Comparison of ENCODE assay signal across 28 cellular contexts in genomic region chr15:95252404-95252803, GRCh38.
DNase-seq lines count a peak whose midpoint lies in the region; FAIRE-seq and TF ChIP-seq lines count a peak whose summit lies in the region.
"Had no signal": no experiment of that assay in that cellular context is flagged by ENCODE, and none has a peak within 500 bp of the region (broad histone marks: within the 10 kb centered on the region; RNA-seq: fewer than 3 reads in every experiment).

No MANE protein-coding gene starts in this region.

- in situ Hi-C loops in mammary epithelial cell (cut with MboI; ENCODE audit: low sequenced_read_pairs in 2 of 2): loop anchor here (10.0 to 25.0 kb wide), 3 partner anchors 228 to 1985 kb away; no protein-coding TSS in a partner anchor

- H3K4me1 ChIP-seq in mammary epithelial cell (ENCODE audit: insufficient read depth, low read length): peaks cover 16% of the 10 kb centered on the region
- H3K4me1 ChIP-seq: Peyer's patch had no signal

- no peak overlapping the region for H3K4me3 Mint-ChIP-seq in MCF 10A (ENCODE audit: unreplicated experiment)
- H3K4me3 Mint-ChIP-seq: natural killer cell treated with Interleukin-12 subunit alpha and Interleukin-12 subunit beta and Interleukin-15 and Interleukin-18, amount 100 ng/mL, for 72 hours had no signal

- no peaks in the 10 kb centered on the region for H3K79me2 ChIP-seq in mammary epithelial cell (ENCODE audit: insufficient read depth, low read length)

- H2AFZ ChIP-seq in mammary epithelial cell (ENCODE audit: low read depth, low read length): peak overlapping the region; percentile 70

- peak; percentile 40 for FAIRE-seq in bronchial epithelial cell (lab: Jason Lieb, UNC)
- FAIRE-seq: GM19239, H1 had no signal

- WGBS in mammary epithelial cell (ENCODE audit: low coverage, missing lambda C conversion rate): 4% methylated on average over 1 of the region's 1 CpG

- no peaks in the 10 kb centered on the region for H3K36me3 Mint-ChIP-seq in MCF 10A (ENCODE audit: insufficient read depth, unreplicated experiment)
- H3K36me3 Mint-ChIP-seq: natural killer cell treated with Interleukin-12 subunit alpha and Interleukin-12 subunit beta and Interleukin-15 and Interleukin-18, amount 100 ng/mL, for 72 hours had no signal

- POLR2A ChIA-PET in MCF 10A (lab: Yijun Ruan, JAX): no interaction called here

- TF ChIP-seq CTCF in mammary epithelial cell (conservative IDR thresholded peaks at IDR 0.05 in 1 of 2, IDR thresholded peaks at IDR 0.05 in 1 of 2; ENCODE audit: extremely low read depth in 1 of 2, insufficient read depth in 1 of 2, low read depth in 1 of 2, low read length in 2 of 2) (peak in 1 of 2 donors; percentile 13), MCF 10A (IDR thresholded peaks at IDR 0.05; ENCODE audit: unreplicated experiment) (no peak), bronchial epithelial cell (IDR thresholded peaks at IDR 0.05; ENCODE audit: insufficient read depth, low read length, severe bottlenecking) (no peak)

- dilution Hi-C loops in mammary epithelial cell (cut with HindIII; ENCODE audit: low sequenced_read_pairs): no loop called here

- no peaks in the 10 kb centered on the region for H3K9me3 Mint-ChIP-seq in MCF 10A (ENCODE audit: unreplicated experiment)
- H3K9me3 Mint-ChIP-seq: natural killer cell treated with Interleukin-12 subunit alpha and Interleukin-12 subunit beta and Interleukin-15 and Interleukin-18, amount 100 ng/mL, for 72 hours had no signal

- H4K20me1 ChIP-seq in mammary epithelial cell (ENCODE audit: insufficient read depth, low read length): no peaks in the 10 kb centered on the region

- DNase-seq in mammary epithelial cell (peak; percentile 45), MCF 10A (ENCODE audit: unreplicated experiment) (no peak), bronchial epithelial cell (ENCODE audit: low read depth) (peak; percentile 73), foreskin melanocyte (peak; percentile 83), nucleus accumbens (lab: John Stamatoyannopoulos, UW) (no peak), NCI-H1105 (lab: John Stamatoyannopoulos, UW) (no peak), COLO668 (lab: John Stamatoyannopoulos, UW; ENCODE audit: unreplicated experiment) (no peak), dedifferentiated amniotic fluid mesenchymal stem cell (ENCODE audit: extremely low spot score) (no peak)
- DNase-seq: activated CD4-positive, alpha-beta T cell treated with anti-CD3 and anti-CD28 coated beads, Interleukin-2, amount 50 U/mL, for 48 hours; activated CD4-positive, CD25-positive, alpha-beta regulatory T cell treated with anti-CD3 and anti-CD28 coated beads, Interleukin-2, amount 50 U/mL, for 72 hours; activated naive CD4-positive, alpha-beta T cell treated with Interleukin-2 at 50 U/mL for 16 hours; amniotic stem cell; brain microvascular endothelial cell; DMS79 treated with DMSO at 0.1 percent for 48 hours; heart right ventricle; NCI-H146; NCI-H226; Peyer's patch; SHP77 treated with DMSO at 0.1 percent for 48 hours; stimulated activated CD4-positive, alpha-beta T cell treated with anti-CD3 and anti-CD28 coated beads, Interleukin-15, amount 100 ng/mL, for 24 hours; stimulated activated CD4-positive, alpha-beta T cell treated with anti-CD3 and anti-CD28 coated beads, Interleukin-4, amount 100 ng/mL, for 4 hours; tibial artery had no signal

- BruUV-seq in mammary epithelial cell (replicated peaks; lab: Mats Ljungman, UMichigan) (no TSS peak), MCF 10A (replicated peaks; lab: Mats Ljungman, UMichigan) (no TSS peak)

- H3K4me1 Mint-ChIP-seq in MCF 10A (ENCODE audit: insufficient read depth, unreplicated experiment): peaks cover 10% of the 10 kb centered on the region

- no peak overlapping the region for H3K9ac ChIP-seq in mammary epithelial cell (ENCODE audit: insufficient read depth, low read length)

- intact Hi-C loops in mammary epithelial cell (cut with micrococcal nuclease) (loop anchor here (5.0 kb wide), 1 partner anchor 580 kb away; no protein-coding TSS in a partner anchor), MCF 10A (cut with micrococcal nuclease) (loop anchor here (10.0 kb wide), 1 partner anchor 1332 kb away; no protein-coding TSS in a partner anchor)

- H3K27me3 ChIP-seq in mammary epithelial cell (ENCODE audit: insufficient read depth, low read length) (no peaks in the 10 kb centered on the region), bronchial epithelial cell (ENCODE audit: control insufficient read depth, insufficient read depth, low read length) (no peaks in the 10 kb centered on the region)
- H3K27me3 ChIP-seq: brain microvascular endothelial cell, Peyer's patch, tibial artery had no signal

- H3K27ac ChIP-seq in mammary epithelial cell (ENCODE audit: insufficient read depth, low read depth, low read length): no peak overlapping the region
- H3K27ac ChIP-seq: 22Rv1, brain microvascular endothelial cell, C4-2B, epithelial cell of prostate, heart right ventricle, Peyer's patch, tibial artery had no signal

- H3K4me3 ChIP-seq in mammary epithelial cell (replicated peaks in 1 of 3; ENCODE audit: insufficient read depth in 1 of 3, low read depth in 2 of 3, low read length in 3 of 3) (no peak overlapping the region), bronchial epithelial cell (ENCODE audit: low read depth, low read length) (no peak overlapping the region)
- H3K4me3 ChIP-seq: heart right ventricle, Peyer's patch, tibial artery had no signal

- H3K36me3 ChIP-seq in mammary epithelial cell (ENCODE audit: insufficient read depth, low read length): no peaks in the 10 kb centered on the region
- no peaks in the 10 kb centered on the region for H3K36me3 ChIP-seq in bronchial epithelial cell (ENCODE audit: control insufficient read depth, insufficient read depth, low read length)
- H3K36me3 ChIP-seq: brain microvascular endothelial cell, heart right ventricle, Peyer's patch, tibial artery had no signal

- H3K9me3 ChIP-seq in mammary epithelial cell (replicated peaks; ENCODE audit: insufficient read depth, low read length): peaks cover 4% of the 10 kb centered on the region
- H3K9me3 ChIP-seq: Peyer's patch, tibial artery had no signal

- CTCF ChIA-PET in mammary epithelial cell (lab: Charles Lee; ENCODE audit: low non-redundant PET) (no interaction called here), MCF 10A (lab: Yijun Ruan, JAX) (interaction anchor here (1.6 kb wide), 1 partner anchor 1075 kb away, joined by 4 read pairs; no protein-coding TSS in a partner anchor)

- no peak overlapping the region for H3K27ac Mint-ChIP-seq in MCF 10A (ENCODE audit: low read depth, unreplicated experiment)
- H3K27ac Mint-ChIP-seq: natural killer cell treated with Interleukin-12 subunit alpha and Interleukin-12 subunit beta and Interleukin-15 and Interleukin-18, amount 100 ng/mL, for 72 hours had no signal

- no peaks in the 10 kb centered on the region for H3K27me3 Mint-ChIP-seq in MCF 10A (ENCODE audit: insufficient read depth, unreplicated experiment)

- H3K4me2 ChIP-seq in mammary epithelial cell (ENCODE audit: insufficient read depth, low read depth, low read length): no peak overlapping the region

Comparison
In these comparisons a context has a peak if more than half of its experiments do, and no peak if none do; other contexts are left out.
1. DNase-seq: peak in mammary epithelial cell (single experiment), bronchial epithelial cell (single experiment) and foreskin melanocyte (single experiment); none in MCF 10A (single experiment), nucleus accumbens (0 of 56), NCI-H1105 (single experiment), COLO668 (single experiment) and dedifferentiated amniotic fluid mesenchymal stem cell (single experiment).